In the genomic region with DNA sequence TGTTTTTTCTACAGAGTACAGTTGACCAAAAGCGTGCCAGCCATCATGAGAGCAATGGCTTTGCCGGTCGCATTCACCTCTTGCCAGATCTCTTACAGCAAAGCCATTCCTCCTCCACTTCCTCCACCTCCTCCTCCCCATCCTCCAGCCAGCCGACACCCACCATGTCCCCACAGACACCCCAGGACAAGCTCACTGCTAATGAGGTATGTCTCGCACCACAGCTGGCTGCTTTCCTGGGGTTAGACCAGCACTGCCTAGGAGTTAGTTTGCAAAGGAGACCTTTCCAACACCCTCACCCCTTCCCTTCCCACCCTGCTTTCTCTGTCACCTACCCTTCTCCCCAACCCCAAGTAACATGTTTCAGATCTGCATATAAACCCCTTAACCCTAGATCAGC, we compare ENCODE assay signal across 27 cellular contexts.
DNase-seq lines count a peak whose midpoint lies in the region; ATAC-seq, FAIRE-seq and TF ChIP-seq lines count a peak whose summit lies in the region.
"Had no signal": no experiment of that assay in that cellular context is flagged by ENCODE, and none has a peak within 500 bp of the region (broad histone marks: within the 10 kb centered on the region; RNA-seq: fewer than 3 reads in every experiment).

No MANE protein-coding gene starts in this region.

- H3K27me3 Mint-ChIP-seq in activated CD4-positive, alpha-beta T cell treated with anti-CD3 and anti-CD28 coated beads for 36 hours = no peaks in the 10 kb centered on the region
- no peaks in the 10 kb centered on the region for H3K27me3 Mint-ChIP-seq in H9 (ENCODE audit: low read depth)

- H3K9me3 Mint-ChIP-seq in activated CD4-positive, alpha-beta T cell treated with anti-CD3 and anti-CD28 coated beads for 36 hours (ENCODE audit: low read depth) = no peaks in the 10 kb centered on the region
- H3K9me3 Mint-ChIP-seq in H9 = no peaks in the 10 kb centered on the region
- H3K9me3 Mint-ChIP-seq: CD8-positive, alpha-beta memory T cell; HFFc6 had no signal

- H3K36me3 Mint-ChIP-seq in activated CD4-positive, alpha-beta T cell treated with anti-CD3 and anti-CD28 coated beads for 36 hours (ENCODE audit: low read depth) = peaks cover 51% of the 10 kb centered on the region
- peaks cover 38 to 88% (median 87%) of the 10 kb centered on the region in 3 experiments; a peak in 6 of 7 replicates for H3K36me3 Mint-ChIP-seq in H9 (ENCODE audit: insufficient read depth in 1 of 3, low read depth in 3 of 3)

- intact Hi-C loops in activated CD4-positive, alpha-beta T cell treated with anti-CD3 and anti-CD28 coated beads for 36 hours (cut with DNase I, micrococcal nuclease) = no loop called here
- intact Hi-C loops in HepG2 (cut with micrococcal nuclease; ENCODE audit: unreplicated experiment) = no loop called here

- no peak overlapping the region for H2AK5ac ChIP-seq in H9 (ENCODE audit: insufficient read length, low read length)
- H2AK5ac ChIP-seq in trophoblast cell (ENCODE audit: low read length) = no peak overlapping the region

- H3K4me3 ChIP-seq in HepG2 (replicated peaks in 1 of 3; ENCODE audit: insufficient read depth in 1 of 3, low read depth in 2 of 3, low read length in 3 of 3) (no peak overlapping the region), trophoblast cell (ENCODE audit: low read depth, low read length) (peak overlapping the region; percentile 37)

- BruUV-seq in HepG2 (replicated peaks; lab: Mats Ljungman, UMichigan) = no TSS peak

- in situ Hi-C loops in HepG2 (cut with HindIII; ENCODE audit: extremely low pct_ligation_motif_present, low pct_unique_long_range_greater_than_20kb) = no loop called here

- CTCF ChIA-PET in activated CD4-positive, alpha-beta T cell treated with anti-CD3 and anti-CD28 coated beads for 36 hours (lab: Charles Lee) = interaction anchor here (1.0 to 1.4 kb wide), 4 partner anchors 9 to 453 kb away, joined by 3 to 5 read pairs (median 3); no protein-coding TSS in a partner anchor
- CTCF ChIA-PET in HepG2 (lab: Yijun Ruan, JAX; ENCODE audit: low intra/inter-chr PET ratio, low total read pairs) = no interaction called here

- no peaks in the 10 kb centered on the region for H4K20me1 ChIP-seq in H9 (ENCODE audit: control insufficient read depth, insufficient read depth, insufficient read length)
- H4K20me1 ChIP-seq in HepG2 (ENCODE audit: insufficient read depth, low read length) = no peaks in the 10 kb centered on the region

- no peak overlapping the region for H3K27ac ChIP-seq in H9 (ENCODE audit: insufficient read length, low read depth, low read length)
- H3K27ac ChIP-seq in HepG2 (ENCODE audit: extremely low read length, insufficient read depth, low read length) = no peak overlapping the region
- H3K27ac ChIP-seq in trophoblast cell (ENCODE audit: low read depth, low read length) = no peak overlapping the region
- H3K27ac ChIP-seq: C4-2B, HL-60, KMS-11 had no signal

- H2AFZ ChIP-seq in H9 (ENCODE audit: low read length) (no peak overlapping the region), HepG2 (ENCODE audit: low read length) (no peak overlapping the region), trophoblast cell (ENCODE audit: insufficient read depth, low read length, poor library complexity) (no peak overlapping the region)

- H3K9me3 ChIP-seq in H9 (ENCODE audit: control insufficient read depth, low read depth, low read length) (no peaks in the 10 kb centered on the region), HepG2 (ENCODE audit: low read length) (no peaks in the 10 kb centered on the region), trophoblast cell (ENCODE audit: insufficient read depth, low read depth, low read length) (peaks cover 2% of the 10 kb centered on the region)
- H3K9me3 ChIP-seq: SK-N-SH had no signal

- no peak overlapping the region for H3K4ac ChIP-seq in H9 (ENCODE audit: low read depth, low read length)
- no peak overlapping the region for H3K4ac ChIP-seq in trophoblast cell (ENCODE audit: low read depth, low read length)

- H3K56ac ChIP-seq in H9 (ENCODE audit: insufficient read length, low read depth, low read length) = no peak overlapping the region

- H3K4me3 Mint-ChIP-seq in activated CD4-positive, alpha-beta T cell treated with anti-CD3 and anti-CD28 coated beads for 36 hours = no peak overlapping the region
- H3K4me3 Mint-ChIP-seq in H9 = no peak overlapping the region
- H3K4me3 Mint-ChIP-seq: CD8-positive, alpha-beta memory T cell; HFFc6 had no signal

- no peaks in the 10 kb centered on the region for H3K27me3 ChIP-seq in H9 (ENCODE audit: insufficient read depth, low read length)
- H3K27me3 ChIP-seq in HepG2 (ENCODE audit: control insufficient read depth in 1 of 2, insufficient read depth in 2 of 2, low read length in 2 of 2) = no peaks in the 10 kb centered on the region
- H3K27me3 ChIP-seq in trophoblast cell (ENCODE audit: insufficient read depth, low read length) = no peaks in the 10 kb centered on the region

- no peak overlapping the region for H4K12ac ChIP-seq in trophoblast cell (ENCODE audit: low read depth, low read length)

- peaks cover 57 to 96% of the 10 kb centered on the region in 2 experiments for H3K36me3 ChIP-seq in HepG2 (replicated peaks in 1 of 2; ENCODE audit: control insufficient read depth in 1 of 2, insufficient read depth in 2 of 2, low read length in 2 of 2)
- peaks cover 34 to 59% of the 10 kb centered on the region in 2 experiments for H3K36me3 ChIP-seq in trophoblast cell (ENCODE audit: control insufficient read depth in 1 of 2, insufficient read depth in 2 of 2, low read length in 2 of 2)

- H3K14ac ChIP-seq in H9 (ENCODE audit: insufficient read depth, low read length) (no peak overlapping the region; the same call in 1 of the 2 replicates), trophoblast cell (ENCODE audit: low read length) (no peak overlapping the region)

- peak overlapping the region; percentile 27 for H3K27ac Mint-ChIP-seq in activated CD4-positive, alpha-beta T cell treated with anti-CD3 and anti-CD28 coated beads for 36 hours
- peak overlapping the region in 2 of 3 experiments; percentile 76 to 81; a peak in 2 of 7 replicates for H3K27ac Mint-ChIP-seq in H9
- H3K27ac Mint-ChIP-seq: HFFc6 had no signal

- H4K91ac ChIP-seq in H9 (ENCODE audit: insufficient read length, low read depth, low read length) (no peak overlapping the region), trophoblast cell (ENCODE audit: low read depth, low read length) (no peak overlapping the region)

- no peak for TF ChIP-seq POLR2A in HepG2 (IDR thresholded peaks at IDR 0.05; ENCODE audit: insufficient read depth in 1 of 2, low read depth in 2 of 2, low read length in 2 of 2)

- no peak for TF ChIP-seq RAD21 in HepG2 (CRISPR knock-in tag; IDR thresholded peaks at IDR 0.05)

- H3K4me2 ChIP-seq in H9 (ENCODE audit: insufficient read depth, insufficient read length, low read length) (no peak overlapping the region), HepG2 (ENCODE audit: low read depth, low read length) (no peak overlapping the region), trophoblast cell (ENCODE audit: low read length) (no peak overlapping the region)
- H3K4me2 ChIP-seq: KMS-11, SK-N-SH had no signal

- POLR2A ChIA-PET in activated CD4-positive, alpha-beta T cell treated with anti-CD3 and anti-CD28 coated beads for 36 hours (lab: Charles Lee) = no interaction called here
- POLR2A ChIA-PET in HepG2 (lab: Yijun Ruan, JAX) = no interaction called here

- H3K18ac ChIP-seq in H9 (ENCODE audit: insufficient read length, low read depth, low read length) (no peak overlapping the region), trophoblast cell (ENCODE audit: low read length) (no peak overlapping the region)

- FAIRE-seq in HepG2 (lab: Jason Lieb, UNC) = no peak
- FAIRE-seq: G401.6, GM18507 had no signal

- H3K4me1 Mint-ChIP-seq in activated CD4-positive, alpha-beta T cell treated with anti-CD3 and anti-CD28 coated beads for 36 hours = peaks cover 7% of the 10 kb centered on the region
- peaks cover 13% of the 10 kb centered on the region in 2 experiments; a peak in 3 of 4 replicates for H3K4me1 Mint-ChIP-seq in H9
- H3K4me1 Mint-ChIP-seq: CD8-positive, alpha-beta memory T cell had no signal

- H2BK12ac ChIP-seq in H9 (ENCODE audit: insufficient read length, low read depth, low read length) (no peak overlapping the region), trophoblast cell (ENCODE audit: low read length) (no peak overlapping the region)

- H4K5ac ChIP-seq in H9 (ENCODE audit: insufficient read length, low read depth, low read length) = no peak overlapping the region

- H3K9ac ChIP-seq in H9 (ENCODE audit: extremely low read depth, insufficient read length, low read length) = no peak overlapping the region
- H3K9ac ChIP-seq in HepG2 (ENCODE audit: insufficient read depth, low read depth, low read length) = no peak overlapping the region
- no peak overlapping the region for H3K9ac ChIP-seq in trophoblast cell (ENCODE audit: low read length)
- H3K9ac ChIP-seq: KMS-11, SK-N-SH had no signal

- H3K79me1 ChIP-seq in H9 (ENCODE audit: insufficient read depth, low read depth, low read length, poor library complexity, severe bottlenecking) (no peaks in the 10 kb centered on the region), trophoblast cell (ENCODE audit: low read length) (no peaks in the 10 kb centered on the region)

- H3K79me2 ChIP-seq in H9 (ENCODE audit: insufficient read depth, low read length) = no peaks in the 10 kb centered on the region; the same call in 1 of the 2 replicates
- H3K79me2 ChIP-seq in HepG2 (ENCODE audit: insufficient read depth, low read length) = no peaks in the 10 kb centered on the region
- H3K79me2 ChIP-seq in trophoblast cell (ENCODE audit: control insufficient read depth, insufficient read depth, low read length, poor library complexity) = no peaks in the 10 kb centered on the region

- H3K4me1 ChIP-seq in H9 (ENCODE audit: insufficient read depth, low read length) = no peaks in the 10 kb centered on the region
- H3K4me1 ChIP-seq in HepG2 (ENCODE audit: insufficient read depth, low read length) = no peaks in the 10 kb centered on the region
- H3K4me1 ChIP-seq in trophoblast cell (ENCODE audit: control insufficient read depth in 1 of 2, insufficient read depth in 2 of 2, low read length in 2 of 2) = no peaks in the 10 kb centered on the region

- H3K23me2 ChIP-seq in H9 (ENCODE audit: insufficient read length, low read depth, low read length, poor library complexity, severe bottlenecking) = no peaks in the 10 kb centered on the region

- H2BK120ac ChIP-seq in H9 (ENCODE audit: low read depth, low read length, poor library complexity, severe bottlenecking) (no peak overlapping the region), trophoblast cell (ENCODE audit: insufficient read depth, low read length, poor library complexity) (no peak overlapping the region)

- no peak overlapping the region for H2BK20ac ChIP-seq in H9 (ENCODE audit: low read depth, low read length, poor library complexity, severe bottlenecking)

- H2BK5ac ChIP-seq in H9 (ENCODE audit: insufficient read length, low read length) (no peak overlapping the region), trophoblast cell (ENCODE audit: low read depth, low read length, poor library complexity) (no peak overlapping the region)

- no peak for DNase-seq in activated CD4-positive, alpha-beta T cell treated with anti-CD3 and anti-CD28 coated beads for 36 hours
- DNase-seq in activated CD4-positive, alpha-beta T cell treated with anti-CD3 and anti-CD28 coated beads, Interleukin-2, amount 50 U/mL, for 4 hours = no peak
- DNase-seq in H9 (no peak), HepG2 (ENCODE audit: low spot score) (no peak), trophoblast cell (no peak), NCI-H1417 (lab: John Stamatoyannopoulos, UW) (no peak)
- DNase-seq: 8988T; Calu3; CD8-positive, alpha-beta memory T cell; DMS153; HFFc6; NCI-H1092 treated with DMSO at 0.1 percent for 48 hours; NCI-H2029 treated with DMSO at 0.1 percent for 48 hours; NCI-H226; NCI-H524; NCI-H774; NK-92 treated with Interleukin-12 subunit alpha and Interleukin-12 subunit beta, amount 100 ng/mL, for 24 hours; SIG-M5; SK-N-SH had no signal

- TF ChIP-seq CTCF in H9 (conservative IDR thresholded peaks at IDR 0.05) (no peak), HepG2 (CRISPR knock-in tag; IDR thresholded peaks at IDR 0.05) (no peak)

- TF ChIP-seq EP300 in HepG2 (IDR thresholded peaks at IDR 0.05; ENCODE audit: low read depth in 2 of 2, low read length in 2 of 2) (no peak), HepG2 (CRISPR knock-in tag; IDR thresholded peaks at IDR 0.05; ENCODE audit: borderline replicate concordance) (no peak)

- H3T11ph ChIP-seq in H9 (ENCODE audit: low read length) = no peak overlapping the region

- no peak for ATAC-seq in activated CD4-positive, alpha-beta T cell treated with anti-CD3 and anti-CD28 coated beads for 36 hours
- ATAC-seq in HepG2 (no peak; the same call in 2 of the 3 replicates), HG03095 (IDR thresholded peaks at IDR 0.05; ENCODE audit: unreplicated experiment) (no peak), GM21529 (IDR thresholded peaks at IDR 0.05; ENCODE audit: unreplicated experiment) (no peak)
- ATAC-seq: Panc1 had no signal

- no CpG with 5 or more reads among the region's 5 CpGs for WGBS in H9 (ENCODE audit: extremely low coverage, insufficient read length, low lambda C conversion rate)
- WGBS in HepG2 (ENCODE audit: low lambda C conversion rate) = 97% methylated on average over 5 of the region's 5 CpGs
- WGBS in trophoblast cell (ENCODE audit: extremely low coverage, insufficient coverage, insufficient read length) = no CpG with 5 or more reads among the region's 5 CpGs

- H3K23ac ChIP-seq in H9 (ENCODE audit: insufficient read length, low read depth, low read length) = no peak overlapping the region
- peak overlapping the region; percentile 98 for H3K23ac ChIP-seq in trophoblast cell (ENCODE audit: low read length)

- H2BK15ac ChIP-seq in H9 (ENCODE audit: low read depth, low read length) = no peak overlapping the region

- H4K8ac ChIP-seq in H9 (replicated peaks; ENCODE audit: insufficient read length, low read depth, low read length) = no peak overlapping the region
- no peak overlapping the region for H4K8ac ChIP-seq in trophoblast cell (ENCODE audit: low read depth, low read length)
